Comparison of ENCODE assay signal across 19 cellular contexts in genomic region chrX:3119376-3119775, GRCh38.
DNase-seq lines count a peak whose midpoint lies in the region; ATAC-seq, FAIRE-seq and TF ChIP-seq lines count a peak whose summit lies in the region.
"Had no signal": no experiment of that assay in that cellular context is flagged by ENCODE, and none has a peak within 500 bp of the region (broad histone marks: within the 10 kb centered on the region; RNA-seq: fewer than 3 reads in every experiment).

No MANE protein-coding gene starts in this region.

- H4K20me1 ChIP-seq in keratinocyte (ENCODE audit: control insufficient read depth, extremely low read depth, insufficient read depth, low read length) = no peaks in the 10 kb centered on the region

- no peak overlapping the region for H3K4me3 ChIP-seq in keratinocyte (ENCODE audit: control insufficient read depth in 2 of 3, extremely low read depth in 1 of 3, insufficient read depth in 2 of 3, low read depth in 1 of 3, low read length in 3 of 3)
- H3K4me3 ChIP-seq: GM23248, Peyer's patch, SJSA1 had no signal

- peak; percentile 26 for DNase-seq in A172 (ENCODE audit: low spot score)
- peak; percentile 39 for DNase-seq in NCI-H226
- DNase-seq in astrocyte of the hippocampus (ENCODE audit: low read depth, low spot score) = peak; percentile 29
- DNase-seq in keratinocyte (ENCODE audit: low read depth, low spot score) = peak; percentile 4
- no peak for DNase-seq in NOMO-1 (lab: John Stamatoyannopoulos, UW; ENCODE audit: unreplicated experiment in 2 of 2)
- DNase-seq in Right ventricle myocardium superior = no peak
- DNase-seq in iPS-NIHi7 (ENCODE audit: extremely low spot score) = no peak
- DNase-seq: 8988T, Calu3, DMS79 treated with DMSO at 0.1 percent for 48 hours, GM23248, H7, KBM-7, MM.1S, NCI-H2029, NCI-H526 treated with DMSO at 0.1 percent for 48 hours, Peyer's patch had no signal

- no peaks in the 10 kb centered on the region for H3K9me1 ChIP-seq in keratinocyte (ENCODE audit: control insufficient read depth, extremely low read depth, insufficient read depth, low read length)

- TF ChIP-seq CTCF in keratinocyte (optimal IDR thresholded peaks at IDR 0.05 in 1 of 3, IDR thresholded peaks at IDR 0.05 in 1 of 3, conservative IDR thresholded peaks at IDR 0.05 in 1 of 3; ENCODE audit: extremely low read depth in 1 of 3, insufficient read depth in 2 of 3, low read length in 3 of 3) = no peak

- no peak overlapping the region for H3K27ac ChIP-seq in keratinocyte (ENCODE audit: control insufficient read depth, insufficient read depth, low read length)
- H3K27ac ChIP-seq: GM23248, Peyer's patch, SJSA1 had no signal

- intact Hi-C loops in Right ventricle myocardium superior (cut with DNase I) = loop anchor here (10.0 kb wide), 1 partner anchor 515 kb away; no protein-coding TSS in a partner anchor

- no peaks in the 10 kb centered on the region for H3K36me3 ChIP-seq in keratinocyte (ENCODE audit: control insufficient read depth in 2 of 2, extremely low read depth in 1 of 2, insufficient read depth in 2 of 2, low read length in 2 of 2)
- H3K36me3 ChIP-seq: Peyer's patch, SJSA1 had no signal

- H3K9ac ChIP-seq in keratinocyte (ENCODE audit: control insufficient read depth, extremely low read depth, insufficient read depth, low read length) = no peak overlapping the region
- H3K9ac ChIP-seq: GM23248 had no signal

- no peak overlapping the region for H3K4me2 ChIP-seq in keratinocyte (ENCODE audit: control insufficient read depth, extremely low read depth, insufficient read depth, low read depth, low read length)

- H3K4me1 ChIP-seq in keratinocyte (ENCODE audit: control insufficient read depth, extremely low read depth, insufficient read depth, low read length) = no peaks in the 10 kb centered on the region
- H3K4me1 ChIP-seq: Peyer's patch, SJSA1 had no signal

- H3K79me2 ChIP-seq in keratinocyte (ENCODE audit: control insufficient read depth, insufficient read depth, low read length) = no peaks in the 10 kb centered on the region

- no peak for ATAC-seq in Right ventricle myocardium superior (ENCODE audit: poor library complexity)
- ATAC-seq: Right ventricle myocardium inferior had no signal

- H3K9me3 ChIP-seq in keratinocyte (ENCODE audit: control insufficient read depth, low read depth, low read length) = no peaks in the 10 kb centered on the region
- H3K9me3 ChIP-seq: Peyer's patch, SJSA1 had no signal

- dilution Hi-C loops in keratinocyte (cut with MboI; ENCODE audit: extremely low pct_ligation_motif_present, low sequenced_read_pairs) = no loop called here

- H2AFZ ChIP-seq in keratinocyte (ENCODE audit: control insufficient read depth, low read length) = no peak overlapping the region
- H2AFZ ChIP-seq: GM23248 had no signal

- FAIRE-seq in keratinocyte (lab: Jason Lieb, UNC) = no peak

- H3K27me3 ChIP-seq in keratinocyte (ENCODE audit: control insufficient read depth, extremely low read depth, insufficient read depth, low read length) = no peaks in the 10 kb centered on the region
- H3K27me3 ChIP-seq: Peyer's patch, SJSA1 had no signal

Comparison
In these comparisons a context has a peak if more than half of its experiments do, and no peak if none do; other contexts are left out.
1. DNase-seq: peak in A172 (single experiment), NCI-H226 (single experiment), astrocyte of the hippocampus (single experiment) and keratinocyte (single experiment); none in NOMO-1 (0 of 2), Right ventricle myocardium superior (single experiment) and iPS-NIHi7 (single experiment).